In genomic region chr22:46376908-46377565, GRCh38 we compare ENCODE assay signal across 20 cellular contexts. TPM values are rescaled to one million over a fixed set of nuclear protein-coding genes. Genes with fewer than 3 reads are reported as not detected.
DNase-seq lines count a peak whose midpoint lies in the region; ATAC-seq and TF ChIP-seq lines count a peak whose summit lies in the region.
"Had no signal": no experiment of that assay in that cellular context is flagged by ENCODE, and none has a peak within 500 bp of the region (broad histone marks: within the 10 kb centered on the region; RNA-seq: fewer than 3 reads in every experiment).

No MANE protein-coding gene starts in this region.

- no peak overlapping the region for H2AFZ ChIP-seq in smooth muscle cell (ENCODE audit: low read depth)

- H3K27ac ChIP-seq in duodenal mucosa (ENCODE audit: low read depth, low read length) (peak overlapping the region; percentile 20), lung (ENCODE audit: low read depth in 1 of 2, low read length in 1 of 2) (peak overlapping the region in 1 of 2 donors; percentile 87), smooth muscle cell (ENCODE audit: low read depth) (no peak overlapping the region)
- H3K27ac ChIP-seq: SJSA1, uterus had no signal

- H3K9me3 ChIP-seq in duodenal mucosa (ENCODE audit: control insufficient read depth in 1 of 2, low read length in 2 of 2) (peaks cover 0 to 4% of the 10 kb centered on the region in 2 donors), lung (ENCODE audit: control insufficient read depth in 2 of 2, insufficient read depth in 1 of 2, low read length in 1 of 2) (peaks cover 0 to 6% of the 10 kb centered on the region in 2 donors), smooth muscle cell (replicated peaks; ENCODE audit: low read depth) (peaks cover 6% of the 10 kb centered on the region)
- H3K9me3 ChIP-seq: uterus had no signal

- peak overlapping the region; percentile 74 for H3K4me2 ChIP-seq in smooth muscle cell

- peak; percentile 4 for ATAC-seq in lung (ENCODE audit: insufficient read depth, low FRiP score)
- ATAC-seq: stimulated activated memory B cell treated with anti-CD40 and anti-IgM and Interleukin-4, amounts not matched to agents 10 μg/mL and 1 μg/mL and 100 μg/mL, for 72 hours had no signal

- no peak for TF ChIP-seq CTCF in lung (IDR thresholded peaks at IDR 0.05; ENCODE audit: control extremely low read depth, extremely low read depth)
- no peak for TF ChIP-seq CTCF in smooth muscle cell (IDR thresholded peaks at IDR 0.05; ENCODE audit: borderline replicate concordance, insufficient read depth, poor library complexity, severe bottlenecking)

- no peaks in the 10 kb centered on the region for H3K27me3 ChIP-seq in H7 (ENCODE audit: control insufficient read depth, insufficient read depth, low read length)
- H3K27me3 ChIP-seq in duodenal mucosa (ENCODE audit: control insufficient read depth in 1 of 2, insufficient read depth in 2 of 2, low read length in 2 of 2): peaks cover 0 to 3% of the 10 kb centered on the region in 2 donors
- no peaks in the 10 kb centered on the region for H3K27me3 ChIP-seq in lung (ENCODE audit: control insufficient read depth, insufficient read depth)
- H3K27me3 ChIP-seq in smooth muscle cell (ENCODE audit: low read depth): no peaks in the 10 kb centered on the region
- H3K27me3 ChIP-seq: breast epithelium, SJSA1, uterus had no signal

- H3K9ac ChIP-seq in duodenal mucosa (ENCODE audit: low read depth in 1 of 2, low read length in 2 of 2): no peak overlapping the region
- no peak overlapping the region for H3K9ac ChIP-seq in smooth muscle cell (ENCODE audit: low read depth)

- H3K36me3 ChIP-seq in H7 (replicated peaks; ENCODE audit: control insufficient read depth, insufficient read depth, low read length): no peaks in the 10 kb centered on the region
- no peaks in the 10 kb centered on the region for H3K36me3 ChIP-seq in duodenal mucosa (ENCODE audit: control insufficient read depth in 1 of 2, insufficient read depth in 2 of 2, low read length in 2 of 2)
- H3K36me3 ChIP-seq in lung (ENCODE audit: control insufficient read depth in 2 of 2, insufficient read depth in 2 of 2, low read length in 2 of 2): peaks cover 0 to 3% of the 10 kb centered on the region in 2 donors
- H3K36me3 ChIP-seq in smooth muscle cell (ENCODE audit: low read depth): no peaks in the 10 kb centered on the region
- H3K36me3 ChIP-seq: breast epithelium, SJSA1, uterus had no signal

- 77 to 83% methylated on average over 21 of the region's 21 CpGs for WGBS in lung, 2 donors
- WGBS in smooth muscle cell (ENCODE audit: low lambda C conversion rate): 84% methylated on average over 21 of the region's 21 CpGs

- H3K4me1 ChIP-seq in duodenal mucosa (ENCODE audit: control insufficient read depth in 1 of 2, insufficient read depth in 2 of 2, low read length in 2 of 2) (peaks cover 47 to 51% of the 10 kb centered on the region in 2 donors), lung (ENCODE audit: control insufficient read depth in 2 of 2, insufficient read depth in 2 of 2, low read length in 2 of 2) (peaks cover 3 to 14% of the 10 kb centered on the region in 2 donors), smooth muscle cell (ENCODE audit: low read depth) (peaks cover 20% of the 10 kb centered on the region)
- H3K4me1 ChIP-seq: breast epithelium, uterus had no signal

- H3K4me3 ChIP-seq in H7 (ENCODE audit: insufficient read depth, low read depth, low read length) (no peak overlapping the region), duodenal mucosa (ENCODE audit: low read depth in 1 of 2, low read length in 2 of 2) (no peak overlapping the region), lung (no peak overlapping the region), smooth muscle cell (no peak overlapping the region)
- H3K4me3 ChIP-seq: breast epithelium, SJSA1, uterus had no signal

- DNase-seq in H7: peak; percentile 63
- DNase-seq in lung (ENCODE audit: low spot score): no peak
- no peak for DNase-seq in smooth muscle cell (lab: John Stamatoyannopoulos, UW; ENCODE audit: unreplicated experiment)
- no peak for DNase-seq in NCI-H2029 (lab: John Stamatoyannopoulos, UW)
- DNase-seq in pons (ENCODE audit: low spot score): no peak
- no peak for DNase-seq in NCI-H82 treated with DMSO at 0.1 percent for 48 hours (lab: John Stamatoyannopoulos, UW; ENCODE audit: unreplicated experiment)
- DNase-seq in activated T-cell treated with anti-CD3 and anti-CD28 coated beads for 4 hours: no peak
- DNase-seq: activated CD4-positive, alpha-beta T cell treated with anti-CD3 and anti-CD28 coated beads, Interleukin-2, amount 10 ng/mL, durations not matched to agents 24 days and 14 days; activated T-cell treated with anti-CD3 and anti-CD28 coated beads, Interleukin-2, amount 50 U/mL, for 1 hour; AML-193; effector CD4-positive, alpha-beta T cell; HFFc6; KG1; NCI-H1105 treated with DMSO at 0.1 percent for 48 hours; NCI-H226; uterus had no signal

- no peaks in the 10 kb centered on the region for H3F3A ChIP-seq in smooth muscle cell (ENCODE audit: low read depth)

- H4K20me1 ChIP-seq in smooth muscle cell (ENCODE audit: low read depth): no peaks in the 10 kb centered on the region

- H3K79me2 ChIP-seq in smooth muscle cell (ENCODE audit: low read depth): no peaks in the 10 kb centered on the region

RNA-seq across cellular contexts. Expression of gene TRMU, which starts 41.5 kb away (rescaled TPM):
- 72.9 and 76.2 TPM in 2 replicates for total RNA-seq in H7 (2014; rRNA removed; shearing (Covaris generic))
- total RNA-seq in lung (10 to 100 TPM; 39.2 to 42.3 TPM), smooth muscle cell (15.8 and 17.3 TPM in 2 replicates)
- polyA plus RNA-seq in lung (10 to 100 TPM; 24.1 to 28.7 TPM), smooth muscle cell (20.5 and 33.7 TPM in 2 replicates)
